14 cellular contexts compared by ENCODE assay signal in genomic region chr2:183244300-183244849, GRCh38.
DNase-seq lines count a peak whose midpoint lies in the region; ATAC-seq and TF ChIP-seq lines count a peak whose summit lies in the region.
"Had no signal": no experiment of that assay in that cellular context is flagged by ENCODE, and none has a peak within 500 bp of the region (broad histone marks: within the 10 kb centered on the region; RNA-seq: fewer than 3 reads in every experiment).

No MANE protein-coding gene starts in this region.

- ATAC-seq in HG03354 (IDR thresholded peaks at IDR 0.05; ENCODE audit: poor library complexity, severe bottlenecking, unreplicated experiment) (no peak), GM21529 (IDR thresholded peaks at IDR 0.05; ENCODE audit: unreplicated experiment) (no peak)
- ATAC-seq: SK-N-SH treated with all-trans-retinoic acid at 6 μM for 48 hours had no signal

- peak; percentile 60 for DNase-seq in COLO668 (lab: John Stamatoyannopoulos, UW; ENCODE audit: unreplicated experiment)
- DNase-seq in NCI-H1092 treated with DMSO at 0.1 percent for 48 hours (lab: John Stamatoyannopoulos, UW) = peak; percentile 64
- DNase-seq in NCI-H748 (lab: John Stamatoyannopoulos, UW; ENCODE audit: unreplicated experiment) = peak; percentile 95
- peak; percentile 26 for DNase-seq in iPS-NIHi11 (ENCODE audit: low spot score)
- no peak for DNase-seq in stimulated activated CD4-positive, alpha-beta T cell treated with anti-CD3 and anti-CD28 coated beads, Interleukin-15, amount 100 ng/mL, for 24 hours
- no peak for DNase-seq in GM20000 (ENCODE audit: low spot score)
- DNase-seq: activated naive CD4-positive, alpha-beta T cell treated with Interleukin-2 at 50 U/mL for 16 hours; effector CD4-positive, alpha-beta T cell; GOT3; immature natural killer cell; OCI-M1 had no signal

- TF ChIP-seq CTCF in GM20000 (IDR thresholded peaks at IDR 0.05; ENCODE audit: extremely low read depth, missing control alignments) = no peak

Comparison
In these comparisons a context has a peak if more than half of its experiments do, and no peak if none do; other contexts are left out.
1. DNase-seq: peak in COLO668 (single experiment), NCI-H1092 treated with DMSO at 0.1 percent for 48 hours (single experiment), NCI-H748 (single experiment) and iPS-NIHi11 (single experiment); none in stimulated activated CD4-positive, alpha-beta T cell treated with anti-CD3 and anti-CD28 coated beads, Interleukin-15, amount 100 ng/mL, for 24 hours (single experiment) and GM20000 (single experiment).